19 cellular contexts compared by ENCODE assay signal in the genomic region with DNA sequence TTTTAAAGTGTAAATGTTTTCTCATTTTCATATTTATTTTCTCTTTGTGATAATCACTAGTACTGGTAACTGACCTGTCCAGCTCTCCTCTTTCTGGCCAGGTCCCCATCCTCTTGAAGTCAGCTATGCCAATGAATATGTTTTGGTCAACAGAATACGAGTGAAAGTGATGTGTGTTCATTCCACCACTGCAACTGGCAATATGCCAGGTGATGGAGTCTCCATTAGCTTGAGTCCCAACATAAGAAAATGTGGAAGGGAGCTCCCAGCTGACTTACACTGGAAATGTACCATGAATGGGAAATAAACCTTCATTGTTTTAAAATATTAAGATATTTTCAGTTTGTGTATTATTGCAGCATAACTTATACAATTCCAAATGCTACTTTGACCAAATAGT.
"Had no signal": no experiment of that assay in that cellular context is flagged by ENCODE, and none has a peak within 500 bp of the region (broad histone marks: within the 10 kb centered on the region; RNA-seq: fewer than 3 reads in every experiment).

No MANE protein-coding gene starts in this region.

- DNase-seq: effector memory CD8-positive, alpha-beta T cell; erythroblast; esophagus squamous epithelium; foreskin melanocyte; glutamatergic neuron; left ventricle myocardium superior; lower lobe of right lung; naive thymus-derived CD8-positive, alpha-beta T cell; nephron progenitor cell; nucleus accumbens; sigmoid colon; stimulated activated CD4-positive, alpha-beta T cell treated with anti-CD3 and anti-CD28 coated beads, Interleukin-2, amount 100 ng/mL, for 24 hours; stimulated activated CD4-positive, alpha-beta T cell treated with anti-CD3 and anti-CD28 coated beads, Interleukin-4, amount 100 ng/mL, for 24 hours; stimulated activated naive CD4-positive, alpha-beta T cell treated with Interleukin-2 at 50 U/mL for 16 hours; stomach; testis; tibial artery; upper lobe of left lung had no signal

- ATAC-seq: effector memory CD8-positive, alpha-beta T cell; left ventricle myocardium superior; lower lobe of right lung; naive thymus-derived CD8-positive, alpha-beta T cell; stimulated activated effector memory CD8-positive, alpha-beta T cell treated with anti-CD3 and anti-CD28 coated beads, Interleukin-12 subunit alpha, Interleukin-12 subunit beta, amount 100 ng/mL, for 72 hours had no signal
